In genomic region chr7:3404490-3404889, GRCh38 we compare ENCODE assay signal across 10 cellular contexts.
DNase-seq lines count a peak whose midpoint lies in the region; ATAC-seq and TF ChIP-seq lines count a peak whose summit lies in the region.
"Had no signal": no experiment of that assay in that cellular context is flagged by ENCODE, and none has a peak within 500 bp of the region (broad histone marks: within the 10 kb centered on the region; RNA-seq: fewer than 3 reads in every experiment).

No MANE protein-coding gene starts in this region.

- peak; percentile 58 for DNase-seq in A673 (ENCODE audit: low spot score)
- DNase-seq in foreskin fibroblast: peak; percentile 16 to 65
- no peak for DNase-seq in GF-D8 (lab: John Stamatoyannopoulos, UW)
- no peak for DNase-seq in naive thymus-derived CD8-positive, alpha-beta T cell
- DNase-seq: activated naive CD4-positive, alpha-beta T cell treated with anti-CD3 and anti-CD28 coated beads, Interleukin-2, amount 50 U/mL, for 16 hours; naive thymus-derived CD4-positive, alpha-beta T cell had no signal

- H3K4me3 ChIP-seq in A673 (ENCODE audit: low read depth, low read length, poor library complexity, severe bottlenecking) (no peak overlapping the region), HEK293 (ENCODE audit: low read depth, low read length) (no peak overlapping the region), foreskin fibroblast (ENCODE audit: low read depth in 1 of 2, low read length in 2 of 2) (no peak overlapping the region)

- TF ChIP-seq CTCF in A673 (conservative IDR thresholded peaks at IDR 0.05; ENCODE audit: low read depth, low read length): no peak
- TF ChIP-seq CTCF in HEK293 (tag by site-specific recombination; IDR thresholded peaks at IDR 0.05): no peak
- no peak for TF ChIP-seq CTCF in VCaP (conservative IDR thresholded peaks at IDR 0.05)
- TF ChIP-seq CTCF in foreskin fibroblast (IDR thresholded peaks at IDR 0.05; ENCODE audit: low read depth, low read length): no peak

- H3K36me3 Mint-ChIP-seq in naive thymus-derived CD8-positive, alpha-beta T cell: peaks cover 0 to 4% (median 0%) of the 10 kb centered on the region in 3 donors

- peaks cover 11% of the 10 kb centered on the region for H3K4me1 ChIP-seq in A673 (ENCODE audit: insufficient read depth, low read length, poor library complexity, severe bottlenecking)
- H3K4me1 ChIP-seq in HEK293 (ENCODE audit: control insufficient read depth, insufficient read depth, low read length): peaks cover 36% of the 10 kb centered on the region

- H3K4me1 Mint-ChIP-seq in naive thymus-derived CD8-positive, alpha-beta T cell: peaks cover 5 to 9% (median 6%) of the 10 kb centered on the region in 4 donors

- H3K9me3 ChIP-seq in A673 (ENCODE audit: low read depth, low read length, poor library complexity, severe bottlenecking) (no peaks in the 10 kb centered on the region), HEK293 (ENCODE audit: control insufficient read depth, insufficient read depth, low read depth, low read length) (no peaks in the 10 kb centered on the region)

- H3K36me3 ChIP-seq in A673 (ENCODE audit: insufficient read depth, low read length, poor library complexity, severe bottlenecking) (no peaks in the 10 kb centered on the region), HEK293 (ENCODE audit: control insufficient read depth in 2 of 2, insufficient read depth in 1 of 2, low read length in 2 of 2) (no peaks in the 10 kb centered on the region)

- H3K9me3 Mint-ChIP-seq in naive thymus-derived CD8-positive, alpha-beta T cell: peaks cover 0 to 4% (median 0%) of the 10 kb centered on the region in 9 donors

- POLR2A ChIA-PET in A673 (lab: Charles Lee; ENCODE audit: low non-redundant PET): no interaction called here
- POLR2A ChIA-PET in HEK293 (lab: Yijun Ruan, JAX): no interaction called here
- POLR2A ChIA-PET in naive thymus-derived CD8-positive, alpha-beta T cell (lab: Charles Lee): no interaction called here

- BruUV-seq in A673 (replicated peaks; lab: Mats Ljungman, UMichigan): no TSS peak

- H3K27me3 Mint-ChIP-seq in naive thymus-derived CD8-positive, alpha-beta T cell: peaks cover 0 to 7% (median 6%) of the 10 kb centered on the region in 5 donors

- H3K27ac Mint-ChIP-seq in naive thymus-derived CD8-positive, alpha-beta T cell: no peak overlapping the region

- ATAC-seq in HG03457 (IDR thresholded peaks at IDR 0.05; ENCODE audit: unreplicated experiment): no peak
- ATAC-seq in naive thymus-derived CD8-positive, alpha-beta T cell: no peak
- ATAC-seq in HG03135 (IDR thresholded peaks at IDR 0.05; ENCODE audit: unreplicated experiment): no peak
- ATAC-seq: naive thymus-derived CD4-positive, alpha-beta T cell had no signal

- H3K27me3 ChIP-seq in A673 (replicated peaks; ENCODE audit: insufficient read depth, low read depth, low read length, poor library complexity): no peaks in the 10 kb centered on the region

- H3K27ac ChIP-seq in A673 (ENCODE audit: low read depth, low read length, poor library complexity, severe bottlenecking) (no peak overlapping the region), HEK293 (ENCODE audit: extremely low read depth, low read depth, low read length) (no peak overlapping the region), VCaP (peak overlapping the region; percentile 44)

- CTCF ChIA-PET in A673 (lab: Charles Lee): no interaction called here
- CTCF ChIA-PET in HEK293 (lab: Yijun Ruan, JAX): interaction anchor here (0.6 to 1.0 kb wide), 3 partner anchors 78 to 589 kb away, joined by 3 read pairs; no protein-coding TSS in a partner anchor

- H3K4me3 Mint-ChIP-seq in naive thymus-derived CD8-positive, alpha-beta T cell: no peak overlapping the region
- H3K4me3 Mint-ChIP-seq: naive thymus-derived CD4-positive, alpha-beta T cell had no signal

- intact Hi-C loops in A673 (cut with micrococcal nuclease; ENCODE audit: unreplicated experiment): no loop called here

TF ChIP-seq in HEK293, 187 proteins besides CTCF, POLR2A, EP300 and RAD21 (continues in another document):
- peak; percentile 67; the same call in 1 of the 2 replicates for TF ChIP-seq TRIM28 (IDR thresholded peaks at IDR 0.05; ENCODE audit: borderline replicate concordance, low read length)
- TF ChIP-seq ZBTB8A (tag by site-specific recombination; IDR thresholded peaks at IDR 0.05): no peak; the same call in 1 of the 2 replicates
- peak; percentile 98 for TF ChIP-seq OSR2 (tag by site-specific recombination; IDR thresholded peaks at IDR 0.05)
- TF ChIP-seq ZBTB44 (tag by site-specific recombination; IDR thresholded peaks at IDR 0.05): peak; percentile 99
- peak; percentile 35; the same call in 1 of the 2 replicates for TF ChIP-seq HIC1 (tag by site-specific recombination; IDR thresholded peaks at IDR 0.05)
- peak; percentile 65 for TF ChIP-seq SCRT2 (tag by site-specific recombination; IDR thresholded peaks at IDR 0.05)
- no peak for TF ChIP-seq ZNF175 (tag by site-specific recombination; IDR thresholded peaks at IDR 0.05)
- no peak for TF ChIP-seq ZNF488 (tag by site-specific recombination; IDR thresholded peaks at IDR 0.05)
- 0 out of 2 replicates have a peak, but pooled peaks have one; percentile 39 for TF ChIP-seq ZSCAN30 (tag by site-specific recombination; IDR thresholded peaks at IDR 0.05)
- TF ChIP-seq ZNF843 (tag by site-specific recombination; IDR thresholded peaks at IDR 0.05): peak; percentile 82
- peak; percentile 74 for TF ChIP-seq ZEB2 (tag by site-specific recombination; IDR thresholded peaks at IDR 0.05)
- peak; percentile 80 for TF ChIP-seq ZNF366 (tag by site-specific recombination; conservative IDR thresholded peaks at IDR 0.05)
- TF ChIP-seq IKZF3 (tag by site-specific recombination; IDR thresholded peaks at IDR 0.05): peak; percentile 89
- TF ChIP-seq BCL11A (tag by site-specific recombination; IDR thresholded peaks at IDR 0.05; ENCODE audit: low read depth): peak; percentile 85; the same call in 1 of the 2 replicates
- TF ChIP-seq WT1 (tag by site-specific recombination; IDR thresholded peaks at IDR 0.05): peak; percentile 83
- peak; percentile 22; the same call in 1 of the 2 replicates for TF ChIP-seq ZBTB17 (tag by site-specific recombination; IDR thresholded peaks at IDR 0.05)
- 0 out of 2 replicates have a peak, but pooled peaks have one; percentile 22 for TF ChIP-seq TCF7L2 (IDR thresholded peaks at IDR 0.05; ENCODE audit: borderline replicate concordance, low read depth, low read length)
- TF ChIP-seq RBAK (tag by site-specific recombination; IDR thresholded peaks at IDR 0.05): no peak
- TF ChIP-seq AEBP2 (tag by site-specific recombination; IDR thresholded peaks at IDR 0.05; ENCODE audit: borderline replicate concordance): no peak

Comparison
In these comparisons a context has a peak if more than half of its experiments do, and no peak if none do; other contexts are left out.
1. DNase-seq: peak in A673 (single experiment) and foreskin fibroblast (2 of 2); none in GF-D8 (single experiment) and naive thymus-derived CD8-positive, alpha-beta T cell (0 of 10).